28 cellular contexts compared by ENCODE assay signal in genomic region chr1:2876846-2877245, GRCh38.
"Had no signal": no experiment of that assay in that cellular context is flagged by ENCODE, and none has a peak within 500 bp of the region (broad histone marks: within the 10 kb centered on the region; RNA-seq: fewer than 3 reads in every experiment).

No MANE protein-coding gene starts in this region.

- H3K4me1 ChIP-seq: colonic mucosa, foreskin keratinocyte, gastrocnemius medialis had no signal

- H3K27ac ChIP-seq: colonic mucosa, coronary artery, dorsolateral prefrontal cortex, epithelial cell of prostate, esophagus muscularis mucosa, esophagus squamous epithelium, foreskin keratinocyte, gastrocnemius medialis, gastroesophageal sphincter, heart left ventricle, heart right ventricle had no signal

- H3K9me3 ChIP-seq: colonic mucosa had no signal

- FAIRE-seq: colon, endometrium, endothelial cell of umbilical vein, frontal cortex had no signal

- DNase-seq: colonic mucosa; cortex of kidney; dermis blood vessel endothelial cell; dorsolateral prefrontal cortex; effector CD4-positive, alpha-beta T cell; effector CD8-positive, alpha-beta T cell; effector memory CD4-positive, alpha-beta T cell; effector memory CD8-positive, alpha-beta T cell; endodermal cell; erythroblast; esophagus squamous epithelium; foreskin fibroblast; foreskin keratinocyte; foreskin melanocyte; gastrocnemius medialis; glutamatergic neuron; head of caudate nucleus; heart left ventricle; heart right ventricle had no signal

- H3K36me3 ChIP-seq: colonic mucosa, esophagus muscularis mucosa, esophagus squamous epithelium, gastrocnemius medialis, gastroesophageal sphincter, heart left ventricle, heart right ventricle had no signal

- ATAC-seq: effector memory CD8-positive, alpha-beta T cell; esophagus mucosa; foreskin keratinocyte; gastrocnemius medialis; gastroesophageal sphincter; heart left ventricle; heart right ventricle had no signal

- H3K4me3 ChIP-seq: colonic mucosa, coronary artery, dorsolateral prefrontal cortex, esophagus muscularis mucosa, esophagus squamous epithelium, gastrocnemius medialis, gastroesophageal sphincter, heart left ventricle, heart right ventricle had no signal

- H3K27me3 ChIP-seq: colonic mucosa, foreskin keratinocyte had no signal
